18 cellular contexts compared by ENCODE assay signal in genomic region chr10:105391670-105392331, GRCh38.
DNase-seq lines count a peak whose midpoint lies in the region; ATAC-seq and TF ChIP-seq lines count a peak whose summit lies in the region.
"Had no signal": no experiment of that assay in that cellular context is flagged by ENCODE, and none has a peak within 500 bp of the region (broad histone marks: within the 10 kb centered on the region; RNA-seq: fewer than 3 reads in every experiment).

No MANE protein-coding gene starts in this region.

- no peaks in the 10 kb centered on the region for H3K9me3 ChIP-seq in suprapubic skin
- H3K9me3 ChIP-seq: A549; BLaER1 treated with 17β-estradiol and CSF1 and Interleukin-3, amounts not matched to agents 10 nM and 100 nM; Caco-2 had no signal

- no peak for ATAC-seq in GM18907 (IDR thresholded peaks at IDR 0.05; ENCODE audit: unreplicated experiment)
- ATAC-seq: A549; CD8-positive, alpha-beta T cell had no signal

- H3K4me3 ChIP-seq in suprapubic skin: no peak overlapping the region
- H3K4me3 ChIP-seq: A549; BLaER1 treated with 17β-estradiol and CSF1 and Interleukin-3, amounts not matched to agents 10 nM and 100 nM had no signal

- WGBS in suprapubic skin: 85% methylated on average over 12 of the region's 12 CpGs

- DNase-seq in NCI-H1417 (lab: John Stamatoyannopoulos, UW) (peak in 2 of 3 experiments; percentile 9 to 61), NCI-H1417 treated with DMSO at 0.1 percent for 48 hours (lab: John Stamatoyannopoulos, UW) (no peak), NCI-H748 (lab: John Stamatoyannopoulos, UW; ENCODE audit: unreplicated experiment) (peak; percentile 46), NCI-H748 treated with DMSO at 0.1 percent for 48 hours (lab: John Stamatoyannopoulos, UW) (no peak), retina (peak; percentile 48), suprapubic skin (ENCODE audit: low spot score in 2 of 2) (no peak)
- DNase-seq: AML-193; Caco-2; Calu3; CD4-positive, alpha-beta T cell; CD8-positive, alpha-beta T cell; DMS79 treated with DMSO at 0.1 percent for 48 hours; GF-D8 had no signal

- no peak overlapping the region for H3K27ac ChIP-seq in suprapubic skin
- H3K27ac ChIP-seq: 22Rv1; A549; BLaER1 treated with 17β-estradiol and CSF1 and Interleukin-3, amounts not matched to agents 10 nM and 100 nM; C4-2B had no signal

- no peak for TF ChIP-seq POLR2A in suprapubic skin (IDR thresholded peaks at IDR 0.05)

- H3K36me3 ChIP-seq in suprapubic skin: no peaks in the 10 kb centered on the region
- H3K36me3 ChIP-seq: BLaER1 treated with 17β-estradiol and CSF1 and Interleukin-3, amounts not matched to agents 10 nM and 100 nM had no signal

- no peaks in the 10 kb centered on the region for H3K4me1 ChIP-seq in suprapubic skin
- H3K4me1 ChIP-seq: A549; BLaER1 treated with 17β-estradiol and CSF1 and Interleukin-3, amounts not matched to agents 10 nM and 100 nM; Caco-2 had no signal

- H3K27me3 ChIP-seq in suprapubic skin: no peaks in the 10 kb centered on the region
- H3K27me3 ChIP-seq: BLaER1 treated with 17β-estradiol and CSF1 and Interleukin-3, amounts not matched to agents 10 nM and 100 nM had no signal

- TF ChIP-seq EP300 in suprapubic skin (IDR thresholded peaks at IDR 0.05): no peak

- no peak for TF ChIP-seq CTCF in suprapubic skin (IDR thresholded peaks at IDR 0.05)

Comparison
In these comparisons a context has a peak if more than half of its experiments do, and no peak if none do; other contexts are left out.
1. DNase-seq: peak in NCI-H1417 (2 of 3), NCI-H748 (single experiment) and retina (single experiment); none in NCI-H1417 treated with DMSO at 0.1 percent for 48 hours (single experiment), NCI-H748 treated with DMSO at 0.1 percent for 48 hours (single experiment) and suprapubic skin (0 of 2).